In the genomic region with DNA sequence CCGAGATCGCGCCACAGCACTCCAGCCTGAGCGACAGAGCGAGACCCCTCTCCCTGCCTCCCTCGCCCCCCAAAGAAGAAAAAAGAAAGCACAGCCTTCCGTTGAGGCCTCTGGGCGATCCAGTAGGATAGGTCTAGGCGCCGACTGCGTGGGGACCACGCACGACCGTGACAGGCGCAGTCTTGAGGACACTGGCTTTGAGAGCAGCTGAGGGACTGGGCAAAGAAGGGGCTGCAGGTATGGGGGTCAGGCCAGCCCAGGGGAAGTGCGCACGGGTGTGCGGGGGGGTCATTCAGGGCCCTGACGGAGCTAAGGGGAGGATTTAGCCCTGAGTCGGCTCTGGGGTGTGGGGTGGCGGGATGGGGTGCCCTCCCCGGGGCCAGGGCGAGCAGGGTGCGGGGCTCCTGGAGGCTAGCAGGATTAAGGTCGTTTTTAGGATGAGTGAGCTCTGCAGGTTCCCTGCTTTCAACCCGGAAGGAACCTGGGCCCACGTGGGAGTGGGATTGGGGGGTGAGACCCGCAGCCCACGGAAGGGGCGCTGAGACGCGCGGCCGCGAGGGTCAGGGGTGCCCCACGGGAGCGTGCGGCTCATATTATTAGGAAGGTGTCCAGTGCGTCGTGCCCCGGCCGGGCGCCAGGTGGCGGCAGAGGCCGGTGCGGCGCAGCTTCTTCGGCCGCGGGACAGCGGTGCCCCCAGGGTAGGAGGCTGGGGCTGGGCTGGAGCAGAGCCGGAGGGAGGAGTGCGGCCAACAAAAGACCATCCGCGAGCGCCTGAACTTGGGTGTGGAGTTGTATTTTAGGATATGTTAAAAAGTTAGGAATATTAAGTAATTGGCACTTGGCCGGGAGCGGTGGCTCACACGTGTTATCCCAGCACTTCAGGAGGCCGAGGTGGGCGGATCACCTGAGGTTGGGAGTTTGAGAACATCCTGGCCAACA, we compare ENCODE assay signal across 1 cellular context.
TF ChIP-seq lines count a peak whose summit lies in the region.

No MANE protein-coding gene starts in this region.

TF ChIP-seq in HCT116, 20 proteins besides CTCF, POLR2A, EP300 and RAD21 (continued from another document):
- TF ChIP-seq REST (IDR thresholded peaks at IDR 0.05; ENCODE audit: low read depth): no peak
- TF ChIP-seq JUND (IDR thresholded peaks at IDR 0.05): no peak
- TF ChIP-seq POLR2AphosphoS5 (IDR thresholded peaks at IDR 0.05; ENCODE audit: low read depth, low read length): 0 out of 2 replicates have a peak, but pooled peaks have one; percentile 30
- TF ChIP-seq ZFX (IDR thresholded peaks at IDR 0.05): 0 out of 2 replicates have a peak, but pooled peaks have one; percentile 20
- no peak for TF ChIP-seq SP1 (IDR thresholded peaks at IDR 0.05; ENCODE audit: low read depth)
- TF ChIP-seq EGR1 (IDR thresholded peaks at IDR 0.05; ENCODE audit: low read depth): 0 out of 2 replicates have a peak, but pooled peaks have one; percentile 31
- TF ChIP-seq, protein P1, sequence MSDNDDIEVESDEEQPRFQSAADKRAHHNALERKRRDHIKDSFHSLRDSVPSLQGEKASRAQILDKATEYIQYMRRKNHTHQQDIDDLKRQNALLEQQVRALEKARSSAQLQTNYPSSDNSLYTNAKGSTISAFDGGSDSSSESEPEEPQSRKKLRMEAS (IDR thresholded peaks at IDR 0.05): peak; percentile 20; the same call in 1 of the 2 replicates
- TF ChIP-seq ZNF274 (IDR thresholded peaks at IDR 0.05; ENCODE audit: low read depth, low read length): no peak
- peak; percentile 15 for TF ChIP-seq YY1 (IDR thresholded peaks at IDR 0.05; ENCODE audit: extremely low read depth, insufficient replicate concordance, low read depth, low read length)
- TF ChIP-seq EZH2phosphoT487 (IDR thresholded peaks at IDR 0.05; ENCODE audit: borderline replicate concordance): no peak
- no peak for TF ChIP-seq ELF1 (IDR thresholded peaks at IDR 0.05; ENCODE audit: borderline replicate concordance, low read depth)
- TF ChIP-seq FOSL1 (IDR thresholded peaks at IDR 0.05; ENCODE audit: low read depth): no peak
- TF ChIP-seq SRF (IDR thresholded peaks at IDR 0.05; ENCODE audit: low read depth): no peak
- no peak for TF ChIP-seq CBX3 (IDR thresholded peaks at IDR 0.05; ENCODE audit: low read depth)
- TF ChIP-seq, protein P2, sequence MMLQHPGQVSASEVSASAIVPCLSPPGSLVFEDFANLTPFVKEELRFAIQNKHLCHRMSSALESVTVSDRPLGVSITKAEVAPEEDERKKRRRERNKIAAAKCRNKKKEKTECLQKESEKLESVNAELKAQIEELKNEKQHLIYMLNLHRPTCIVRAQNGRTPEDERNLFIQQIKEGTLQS (IDR thresholded peaks at IDR 0.05): no peak
- no peak for TF ChIP-seq CEBPB (IDR thresholded peaks at IDR 0.05; ENCODE audit: low read depth)
- no peak for TF ChIP-seq TCF7L2 (IDR thresholded peaks at IDR 0.05; ENCODE audit: borderline replicate concordance, extremely low read depth, insufficient read depth, insufficient read length)
- no peak for TF ChIP-seq ZBTB33 (IDR thresholded peaks at IDR 0.05; ENCODE audit: extremely low read depth, insufficient replicate concordance, low read length)
